In genomic region chr14:69703047-69704046, GRCh38 we compare ENCODE assay signal across 1 cellular context.
TF ChIP-seq lines count a peak whose summit lies in the region.

No MANE protein-coding gene starts in this region.

TF ChIP-seq in HepG2, 621 proteins besides CTCF, POLR2A, EP300 and RAD21 (continued from another document and continues in another):
- TF ChIP-seq ZHX2 (IDR thresholded peaks at IDR 0.05; ENCODE audit: low read depth) (no peak), ZHX2 (CRISPR knock-in tag; IDR thresholded peaks at IDR 0.05; ENCODE audit: borderline replicate concordance) (no peak), PITX1 (CRISPR knock-in tag; IDR thresholded peaks at IDR 0.05) (peak; percentile 58), ZNF354B (CRISPR knock-in tag; IDR thresholded peaks at IDR 0.05) (no peak), HNF4A (CRISPR knock-in tag; IDR thresholded peaks at IDR 0.05) (peak; percentile 73), ZFP62 (CRISPR knock-in tag; IDR thresholded peaks at IDR 0.05) (no peak), ZNF101 (CRISPR knock-in tag; IDR thresholded peaks at IDR 0.05; ENCODE audit: borderline replicate concordance, low read depth) (no peak), ZNF672 (CRISPR knock-in tag; IDR thresholded peaks at IDR 0.05) (no peak), ZNF749 (CRISPR knock-in tag; IDR thresholded peaks at IDR 0.05; ENCODE audit: borderline replicate concordance) (no peak), LCORL (IDR thresholded peaks at IDR 0.05) (no peak), LCORL (CRISPR knock-in tag; IDR thresholded peaks at IDR 0.05) (no peak), SETDB1 (CRISPR knock-in tag; IDR thresholded peaks at IDR 0.05; ENCODE audit: borderline replicate concordance) (no peak), KDM5B (CRISPR knock-in tag; IDR thresholded peaks at IDR 0.05; ENCODE audit: borderline replicate concordance) (no peak), U2AF1 (optimal IDR thresholded peaks at IDR 0.05; ENCODE audit: low read depth, low read length) (no peak), TEAD2 (CRISPR knock-in tag; IDR thresholded peaks at IDR 0.05) (no peak), ATF1 (CRISPR knock-in tag; IDR thresholded peaks at IDR 0.05) (no peak), FOSL2 (CRISPR knock-in tag; IDR thresholded peaks at IDR 0.05) (no peak), JUND (CRISPR knock-in tag; IDR thresholded peaks at IDR 0.05) (no peak), EED (CRISPR knock-in tag; IDR thresholded peaks at IDR 0.05) (no peak), ZKSCAN8 (CRISPR knock-in tag; IDR thresholded peaks at IDR 0.05; ENCODE audit: borderline replicate concordance) (no peak), ZNF24 (IDR thresholded peaks at IDR 0.05) (no peak), SMAD3 (CRISPR knock-in tag; IDR thresholded peaks at IDR 0.05) (no peak), ZNF589 (CRISPR knock-in tag; conservative IDR thresholded peaks at IDR 0.05) (no peak), DPF2 (CRISPR knock-in tag; IDR thresholded peaks at IDR 0.05; ENCODE audit: borderline replicate concordance, low read depth) (no peak), SMAD9 (CRISPR knock-in tag; IDR thresholded peaks at IDR 0.05) (no peak), RBM39 (IDR thresholded peaks at IDR 0.05; ENCODE audit: low read depth, low read length, poor library complexity, severe bottlenecking) (no peak), GABPA (IDR thresholded peaks at IDR 0.05; ENCODE audit: low read depth, low read length) (no peak), GABPA (CRISPR knock-in tag; IDR thresholded peaks at IDR 0.05; ENCODE audit: low read depth) (no peak), MAFF (IDR thresholded peaks at IDR 0.05; ENCODE audit: low read depth, low read length) (no peak), ZMYM2 (CRISPR knock-in tag; IDR thresholded peaks at IDR 0.05) (no peak), TRIM24 (CRISPR knock-in tag; IDR thresholded peaks at IDR 0.05) (no peak), ZBTB10 (CRISPR knock-in tag; IDR thresholded peaks at IDR 0.05; ENCODE audit: borderline replicate concordance) (no peak), HIC2 (CRISPR knock-in tag; IDR thresholded peaks at IDR 0.05; ENCODE audit: low read depth) (no peak), DDIT3 (CRISPR knock-in tag; IDR thresholded peaks at IDR 0.05) (no peak), TRAFD1 (CRISPR knock-in tag; IDR thresholded peaks at IDR 0.05; ENCODE audit: borderline replicate concordance) (no peak), FOXK1 (CRISPR knock-in tag; IDR thresholded peaks at IDR 0.05; ENCODE audit: borderline replicate concordance, low read depth) (no peak), ZNF496 (CRISPR knock-in tag; IDR thresholded peaks at IDR 0.05; ENCODE audit: insufficient replicate concordance) (no peak), SCMH1 (CRISPR knock-in tag; IDR thresholded peaks at IDR 0.05; ENCODE audit: borderline replicate concordance) (no peak), RFX5 (IDR thresholded peaks at IDR 0.05; ENCODE audit: low read depth, low read length) (no peak)
- TF ChIP-seq, protein P1, sequence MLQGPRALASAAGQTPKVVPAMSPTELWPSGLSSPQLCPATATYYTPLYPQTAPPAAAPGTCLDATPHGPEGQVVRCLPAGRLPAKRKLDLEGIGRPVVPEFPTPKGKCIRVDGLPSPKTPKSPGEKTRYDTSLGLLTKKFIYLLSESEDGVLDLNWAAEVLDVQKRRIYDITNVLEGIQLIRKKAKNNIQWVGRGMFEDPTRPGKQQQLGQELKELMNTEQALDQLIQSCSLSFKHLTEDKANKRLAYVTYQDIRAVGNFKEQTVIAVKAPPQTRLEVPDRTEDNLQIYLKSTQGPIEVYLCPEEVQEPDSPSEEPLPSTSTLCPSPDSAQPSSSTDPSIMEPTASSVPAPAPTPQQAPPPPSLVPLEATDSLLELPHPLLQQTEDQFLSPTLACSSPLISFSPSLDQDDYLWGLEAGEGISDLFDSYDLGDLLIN (CRISPR knock-in tag; IDR thresholded peaks at IDR 0.05; ENCODE audit: borderline replicate concordance) = no peak
- TF ChIP-seq, protein P2, sequence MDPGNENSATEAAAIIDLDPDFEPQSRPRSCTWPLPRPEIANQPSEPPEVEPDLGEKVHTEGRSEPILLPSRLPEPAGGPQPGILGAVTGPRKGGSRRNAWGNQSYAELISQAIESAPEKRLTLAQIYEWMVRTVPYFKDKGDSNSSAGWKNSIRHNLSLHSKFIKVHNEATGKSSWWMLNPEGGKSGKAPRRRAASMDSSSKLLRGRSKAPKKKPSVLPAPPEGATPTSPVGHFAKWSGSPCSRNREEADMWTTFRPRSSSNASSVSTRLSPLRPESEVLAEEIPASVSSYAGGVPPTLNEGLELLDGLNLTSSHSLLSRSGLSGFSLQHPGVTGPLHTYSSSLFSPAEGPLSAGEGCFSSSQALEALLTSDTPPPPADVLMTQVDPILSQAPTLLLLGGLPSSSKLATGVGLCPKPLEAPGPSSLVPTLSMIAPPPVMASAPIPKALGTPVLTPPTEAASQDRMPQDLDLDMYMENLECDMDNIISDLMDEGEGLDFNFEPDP (CRISPR knock-in tag; conservative IDR thresholded peaks at IDR 0.05) = no peak
- TF ChIP-seq, protein P3, sequence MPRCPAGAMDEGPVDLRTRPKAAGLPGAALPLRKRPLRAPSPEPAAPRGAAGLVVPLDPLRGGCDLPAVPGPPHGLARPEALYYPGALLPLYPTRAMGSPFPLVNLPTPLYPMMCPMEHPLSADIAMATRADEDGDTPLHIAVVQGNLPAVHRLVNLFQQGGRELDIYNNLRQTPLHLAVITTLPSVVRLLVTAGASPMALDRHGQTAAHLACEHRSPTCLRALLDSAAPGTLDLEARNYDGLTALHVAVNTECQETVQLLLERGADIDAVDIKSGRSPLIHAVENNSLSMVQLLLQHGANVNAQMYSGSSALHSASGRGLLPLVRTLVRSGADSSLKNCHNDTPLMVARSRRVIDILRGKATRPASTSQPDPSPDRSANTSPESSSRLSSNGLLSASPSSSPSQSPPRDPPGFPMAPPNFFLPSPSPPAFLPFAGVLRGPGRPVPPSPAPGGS (CRISPR knock-in tag; IDR thresholded peaks at IDR 0.05) = no peak
- TF ChIP-seq, protein P4, sequence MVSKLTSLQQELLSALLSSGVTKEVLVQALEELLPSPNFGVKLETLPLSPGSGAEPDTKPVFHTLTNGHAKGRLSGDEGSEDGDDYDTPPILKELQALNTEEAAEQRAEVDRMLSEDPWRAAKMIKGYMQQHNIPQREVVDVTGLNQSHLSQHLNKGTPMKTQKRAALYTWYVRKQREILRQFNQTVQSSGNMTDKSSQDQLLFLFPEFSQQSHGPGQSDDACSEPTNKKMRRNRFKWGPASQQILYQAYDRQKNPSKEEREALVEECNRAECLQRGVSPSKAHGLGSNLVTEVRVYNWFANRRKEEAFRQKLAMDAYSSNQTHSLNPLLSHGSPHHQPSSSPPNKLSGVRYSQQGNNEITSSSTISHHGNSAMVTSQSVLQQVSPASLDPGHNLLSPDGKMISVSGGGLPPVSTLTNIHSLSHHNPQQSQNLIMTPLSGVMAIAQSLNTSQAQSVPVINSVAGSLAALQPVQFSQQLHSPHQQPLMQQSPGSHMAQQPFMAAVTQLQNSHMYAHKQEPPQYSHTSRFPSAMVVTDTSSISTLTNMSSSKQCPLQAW (CRISPR knock-in tag; IDR thresholded peaks at IDR 0.05) = no peak
